ENCODE assay signal across 19 cellular contexts in the genomic region with DNA sequence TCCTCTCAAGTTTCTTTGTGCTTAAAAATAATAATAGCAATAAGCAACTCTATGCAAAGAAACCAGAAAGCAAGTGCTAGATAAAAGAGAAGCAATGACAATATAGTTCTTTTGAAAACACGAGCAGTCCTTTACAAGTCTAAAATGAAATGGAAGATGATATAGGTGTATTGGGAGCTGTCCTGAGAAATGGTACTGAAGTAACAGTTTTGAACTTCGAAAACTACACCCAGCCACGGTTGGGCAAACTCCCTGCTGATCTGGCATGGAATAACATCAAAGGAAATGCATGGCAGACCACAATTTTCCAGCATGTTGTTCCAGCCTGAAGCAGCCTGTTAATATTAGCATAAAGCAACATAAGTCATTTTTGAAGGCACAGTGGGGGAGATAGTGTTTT.
DNase-seq lines count a peak whose midpoint lies in the region; ATAC-seq and TF ChIP-seq lines count a peak whose summit lies in the region.
"Had no signal": no experiment of that assay in that cellular context is flagged by ENCODE, and none has a peak within 500 bp of the region (broad histone marks: within the 10 kb centered on the region; RNA-seq: fewer than 3 reads in every experiment).

No MANE protein-coding gene starts in this region.

- H3K9ac ChIP-seq in Karpas-422 (ENCODE audit: low read length) (no peak overlapping the region), SK-N-MC (ENCODE audit: insufficient read length) (no peak overlapping the region)

- no peaks in the 10 kb centered on the region for H4K20me1 ChIP-seq in Karpas-422 (ENCODE audit: insufficient read depth, low read depth, low read length)

- H3K4me1 ChIP-seq in Karpas-422 (ENCODE audit: low read length): no peaks in the 10 kb centered on the region
- H3K4me1 ChIP-seq: BE2C had no signal

- DNase-seq in H7: peak; percentile 3
- DNase-seq in Karpas-422: peak; percentile 49
- DNase-seq in SK-N-MC (ENCODE audit: low read depth, low spot score): peak; percentile 1
- DNase-seq in left kidney (ENCODE audit: low read depth, low spot score): peak; percentile 79
- DNase-seq in DMS53 (lab: John Stamatoyannopoulos, UW): no peak
- DNase-seq in LoVo (ENCODE audit: low spot score): no peak
- no peak for DNase-seq in HuH-7.5 (ENCODE audit: low spot score)
- DNase-seq: BE2C; CD8-positive, alpha-beta memory T cell; DMS153; MG63; NCI-H345; NCI-H524 treated with DMSO at 0.1 percent for 48 hours; NCI-H774 had no signal

- no peaks in the 10 kb centered on the region for H3K79me2 ChIP-seq in Karpas-422 (ENCODE audit: low read length)

- no peak for TF ChIP-seq POLR2A in GM18505 (IDR thresholded peaks at IDR 0.05; ENCODE audit: borderline replicate concordance, extremely low read depth, insufficient read depth, insufficient read length)

- H3K36me3 ChIP-seq in H7 (replicated peaks; ENCODE audit: control insufficient read depth, insufficient read depth, low read length) (no peaks in the 10 kb centered on the region), Karpas-422 (ENCODE audit: insufficient read depth, low read length) (no peaks in the 10 kb centered on the region), SK-N-MC (ENCODE audit: insufficient read depth, low read length) (no peaks in the 10 kb centered on the region)
- H3K36me3 ChIP-seq: BE2C, MG63 had no signal

- H3K4me3 ChIP-seq in H7 (ENCODE audit: insufficient read depth, low read depth, low read length) (no peak overlapping the region), Karpas-422 (ENCODE audit: low read length) (no peak overlapping the region), SK-N-MC (no peak overlapping the region)
- H3K4me3 ChIP-seq: K562, MG63 had no signal

- H3K9me2 ChIP-seq in Karpas-422 (replicated peaks; ENCODE audit: insufficient read depth, low read length): no peaks in the 10 kb centered on the region

- no peak overlapping the region for H2AFZ ChIP-seq in Karpas-422 (ENCODE audit: low read length)

- ATAC-seq in GM18505 (IDR thresholded peaks at IDR 0.05; ENCODE audit: unreplicated experiment): no peak
- ATAC-seq: HCT116, K562, SK-N-SH treated with all-trans-retinoic acid at 6 μM for 48 hours had no signal

- H3K27ac ChIP-seq in Karpas-422 (ENCODE audit: low read length): no peak overlapping the region
- H3K27ac ChIP-seq in SK-N-MC: no peak overlapping the region
- H3K27ac ChIP-seq: HL-60 had no signal

- H3K9me3 ChIP-seq in Karpas-422 (ENCODE audit: low read length) (no peaks in the 10 kb centered on the region), SK-N-MC (ENCODE audit: low read depth, low read length) (no peaks in the 10 kb centered on the region)
- H3K9me3 ChIP-seq: BE2C, MG63 had no signal

- H3K27me3 ChIP-seq in H7 (ENCODE audit: control insufficient read depth, insufficient read depth, low read length) (no peaks in the 10 kb centered on the region), Karpas-422 (ENCODE audit: low read length) (no peaks in the 10 kb centered on the region)
- H3K27me3 ChIP-seq: BE2C, MG63 had no signal

- no peak overlapping the region for H3K4me2 ChIP-seq in Karpas-422 (ENCODE audit: low read depth, low read length, poor library complexity, severe bottlenecking)

Comparison
In these comparisons a context has a peak if more than half of its experiments do, and no peak if none do; other contexts are left out.
1. DNase-seq: peak in H7 (single experiment), Karpas-422 (single experiment), SK-N-MC (single experiment) and left kidney (single experiment); none in DMS53 (single experiment), LoVo (single experiment) and HuH-7.5 (single experiment).